Comparison of ENCODE assay signal across 35 cellular contexts in genomic region chr2:100189395-100189794, GRCh38.
"Had no signal": no experiment of that assay in that cellular context is flagged by ENCODE, and none has a peak within 500 bp of the region (broad histone marks: within the 10 kb centered on the region; RNA-seq: fewer than 3 reads in every experiment).

No MANE protein-coding gene starts in this region.

- H3K4me3 ChIP-seq: K562, Peyer's patch had no signal

- H3K4me1 ChIP-seq: Peyer's patch had no signal

- DNase-seq: activated B cell treated with CpG ODN at 0.5 μM for 24 hours; activated CD4-positive, alpha-beta memory T cell treated with anti-CD3 and anti-CD28 coated beads for 36 hours; activated CD4-positive, alpha-beta T cell treated with anti-CD3 and anti-CD28 coated beads for 4 hours; activated CD4-positive, alpha-beta T cell treated with anti-CD3 and anti-CD28 coated beads, Interleukin-2, amount 50 U/mL, for 1 hour; activated CD4-positive, CD25-positive, alpha-beta regulatory T cell treated with anti-CD3 and anti-CD28 coated beads, Interleukin-2, amount 50 U/mL, for 72 hours; activated CD8-positive, alpha-beta memory T cell treated with anti-CD3 and anti-CD28 coated beads, Interleukin-2, amount 50 U/mL, for 4 hours; activated naive CD4-positive, alpha-beta T cell treated with anti-CD3 and anti-CD28 coated beads, Interleukin-2, amount 10 ng/mL, durations not matched to agents 7 days and 5 days; activated naive CD8-positive, alpha-beta T cell treated with anti-CD3 and anti-CD28 coated beads, Interleukin-2, amount 50 U/mL, for 24 hours; activated T-cell treated with anti-CD3 and anti-CD28 coated beads for 4 hours; activated T-cell treated with anti-CD3 and anti-CD28 coated beads, Interleukin-2, amount 50 U/mL, for 4 hours; anterior cingulate cortex; IMR-90; NCI-H1092 treated with DMSO at 0.1 percent for 48 hours; NCI-H1417; NCI-H146; NCI-H187; NCI-H2029 treated with DMSO at 0.1 percent for 48 hours; NCI-H2107; NCI-H2171; NCI-H510A; NCI-H526; NCI-H748 treated with DMSO at 0.1 percent for 48 hours; NK-92 treated with Interleukin-12 subunit alpha and Interleukin-12 subunit beta, amount 100 ng/mL, for 24 hours; PC-3; Peyer's patch; RPMI8226; SW 1271; T-helper 1 cell; T-helper 2 cell; T-helper 9 cell had no signal

- H3K27ac Mint-ChIP-seq: activated B cell treated with CpG ODN at 0.5 μM for 24 hours; activated CD4-positive, alpha-beta memory T cell treated with anti-CD3 and anti-CD28 coated beads for 36 hours; activated naive CD4-positive, alpha-beta T cell treated with anti-CD3 and anti-CD28 coated beads, Interleukin-2, amount 10 ng/mL, durations not matched to agents 7 days and 5 days; activated naive CD8-positive, alpha-beta T cell; activated naive CD8-positive, alpha-beta T cell treated with anti-CD3 and anti-CD28 coated beads, Interleukin-2, amount 50 U/mL, for 24 hours; activated T-helper 1 cell treated with anti-CD3 and anti-CD28 coated beads, Interleukin-12 subunit alpha, Interleukin-12 subunit beta, Interleukin-2, Interleukin-4 antibody, amounts not matched to agents 30 ng/mL and 10 ng/mL and 1 ng/mL, durations not matched to agents 14 hours and 24 hours and 36 hours had no signal

- H3K4me1 Mint-ChIP-seq: activated naive CD4-positive, alpha-beta T cell treated with anti-CD3 and anti-CD28 coated beads, Interleukin-2, amount 10 ng/mL, durations not matched to agents 7 days and 5 days; activated naive CD8-positive, alpha-beta T cell treated with anti-CD3 and anti-CD28 coated beads, Interleukin-2, amount 50 U/mL, for 24 hours had no signal

- H3K9me3 ChIP-seq: Peyer's patch had no signal

- H3K9me3 Mint-ChIP-seq: activated B cell treated with CpG ODN at 0.5 μM for 24 hours; activated CD4-positive, alpha-beta memory T cell treated with anti-CD3 and anti-CD28 coated beads for 36 hours; activated naive CD4-positive, alpha-beta T cell treated with anti-CD3 and anti-CD28 coated beads, Interleukin-2, amount 10 ng/mL, durations not matched to agents 7 days and 5 days; activated naive CD8-positive, alpha-beta T cell treated with anti-CD3 and anti-CD28 coated beads, Interleukin-2, amount 50 U/mL, for 24 hours; activated T-cell treated with anti-CD3 and anti-CD28 coated beads, Interleukin-2, amount 50 U/mL, for 4 hours; activated T-helper 1 cell treated with anti-CD3 and anti-CD28 coated beads, Interleukin-12 subunit alpha, Interleukin-12 subunit beta, Interleukin-2, Interleukin-4 antibody, amounts not matched to agents 30 ng/mL and 10 ng/mL and 1 ng/mL, durations not matched to agents 14 hours and 24 hours and 36 hours had no signal

- H3K27me3 ChIP-seq: Peyer's patch had no signal

- H3K4me3 Mint-ChIP-seq: activated B cell treated with CpG ODN at 0.5 μM for 24 hours; activated CD4-positive, alpha-beta memory T cell treated with anti-CD3 and anti-CD28 coated beads for 36 hours; activated naive CD4-positive, alpha-beta T cell treated with anti-CD3 and anti-CD28 coated beads, Interleukin-2, amount 10 ng/mL, durations not matched to agents 7 days and 5 days; activated naive CD8-positive, alpha-beta T cell; activated naive CD8-positive, alpha-beta T cell treated with anti-CD3 and anti-CD28 coated beads, Interleukin-2, amount 50 U/mL, for 24 hours; activated T-cell treated with anti-CD3 and anti-CD28 coated beads, Interleukin-2, amount 50 U/mL, for 4 hours; activated T-helper 1 cell treated with anti-CD3 and anti-CD28 coated beads, Interleukin-12 subunit alpha, Interleukin-12 subunit beta, Interleukin-2, Interleukin-4 antibody, amounts not matched to agents 30 ng/mL and 10 ng/mL and 1 ng/mL, durations not matched to agents 14 hours and 24 hours and 36 hours; brain had no signal

- H3K27me3 Mint-ChIP-seq: activated naive CD8-positive, alpha-beta T cell; activated naive CD8-positive, alpha-beta T cell treated with anti-CD3 and anti-CD28 coated beads, Interleukin-2, amount 50 U/mL, for 24 hours had no signal

- H3K36me3 Mint-ChIP-seq: activated CD4-positive, alpha-beta memory T cell treated with anti-CD3 and anti-CD28 coated beads for 36 hours; activated naive CD4-positive, alpha-beta T cell treated with anti-CD3 and anti-CD28 coated beads, Interleukin-2, amount 10 ng/mL, durations not matched to agents 7 days and 5 days; activated naive CD8-positive, alpha-beta T cell; brain had no signal

- ATAC-seq: activated naive CD8-positive, alpha-beta T cell treated with anti-CD3 and anti-CD28 coated beads, Interleukin-2, amount 50 U/mL, for 24 hours; activated T-cell treated with anti-CD3 and anti-CD28 coated beads, Interleukin-2, amount 50 U/mL, for 4 hours; K562; PC-3 had no signal

- H3K36me3 ChIP-seq: Peyer's patch had no signal

- H3K27ac ChIP-seq: Peyer's patch, VCaP had no signal
